Comparison of ENCODE assay signal across 1 cellular context in genomic region chr7:107563761-107564552, GRCh38.
TF ChIP-seq lines count a peak whose summit lies in the region.

TSS of gene COG5 (minus strand) at chr7:107563920. CDS start at chr7:107563896, 24 bp downstream.
TSS of gene DUS4L (plus strand) at chr7:107563971. CDS start at chr7:107567071, 3,100 bp downstream.

TF ChIP-seq in HepG2, 621 proteins besides CTCF, POLR2A, EP300 and RAD21 (continued from another document and continues in another):
- TF ChIP-seq MNT (IDR thresholded peaks at IDR 0.05): no peak; the same call in 1 of the 2 replicates
- TF ChIP-seq DNMT1 (CRISPR knock-in tag; IDR thresholded peaks at IDR 0.05): no peak
- TF ChIP-seq HMGXB4 (CRISPR knock-in tag; IDR thresholded peaks at IDR 0.05; ENCODE audit: borderline replicate concordance in 1 of 2, low read depth in 1 of 2): peak; percentile 78 to 92
- no peak for TF ChIP-seq ZNF256 (CRISPR knock-in tag; conservative IDR thresholded peaks at IDR 0.05)
- peak; percentile 72 for TF ChIP-seq ZHX2 (IDR thresholded peaks at IDR 0.05; ENCODE audit: low read depth)
- no peak for TF ChIP-seq ZHX2 (CRISPR knock-in tag; IDR thresholded peaks at IDR 0.05; ENCODE audit: borderline replicate concordance)
- no peak for TF ChIP-seq ZMAT5 (CRISPR knock-in tag; IDR thresholded peaks at IDR 0.05; ENCODE audit: borderline replicate concordance, low read depth)
- TF ChIP-seq ZNF230 (CRISPR knock-in tag; IDR thresholded peaks at IDR 0.05): peak; percentile 92; the same call in 1 of the 2 replicates
- TF ChIP-seq ZNF143 (CRISPR knock-in tag; IDR thresholded peaks at IDR 0.05): peak; percentile 39
- TF ChIP-seq TERF1 (CRISPR knock-in tag; IDR thresholded peaks at IDR 0.05): no peak
- TF ChIP-seq ZNF556 (CRISPR knock-in tag; IDR thresholded peaks at IDR 0.05; ENCODE audit: borderline replicate concordance): peak; percentile 61; the same call in 1 of the 2 replicates
- TF ChIP-seq ARID2 (CRISPR knock-in tag; IDR thresholded peaks at IDR 0.05; ENCODE audit: borderline replicate concordance): peak; percentile 71; the same call in 1 of the 2 replicates
- TF ChIP-seq ZNF609 (CRISPR knock-in tag; IDR thresholded peaks at IDR 0.05; ENCODE audit: borderline replicate concordance): peak; percentile 42; the same call in 1 of the 2 replicates
- TF ChIP-seq PHF20 (CRISPR knock-in tag; IDR thresholded peaks at IDR 0.05): peak; percentile 95
- TF ChIP-seq ZMAT3 (CRISPR knock-in tag; conservative IDR thresholded peaks at IDR 0.05): peak; percentile 94
- TF ChIP-seq ZFY (CRISPR knock-in tag; IDR thresholded peaks at IDR 0.05): peak; percentile 93
- TF ChIP-seq KMT2B (CRISPR knock-in tag; IDR thresholded peaks at IDR 0.05): peak; percentile 99
- no peak for TF ChIP-seq ZNF414 (CRISPR knock-in tag; IDR thresholded peaks at IDR 0.05)
- TF ChIP-seq ZBTB8A (CRISPR knock-in tag; IDR thresholded peaks at IDR 0.05; ENCODE audit: borderline replicate concordance, low read depth): no peak
- no peak for TF ChIP-seq NCOA5 (CRISPR knock-in tag; IDR thresholded peaks at IDR 0.05)
- peak; percentile 14; the same call in 1 of the 2 replicates for TF ChIP-seq ZMYM3 (CRISPR knock-in tag; IDR thresholded peaks at IDR 0.05)
- peak; percentile 72; the same call in 1 of the 2 replicates for TF ChIP-seq ZZZ3 (CRISPR knock-in tag; IDR thresholded peaks at IDR 0.05; ENCODE audit: borderline replicate concordance)
- no peak for TF ChIP-seq FOXP1 (IDR thresholded peaks at IDR 0.05)
- no peak for TF ChIP-seq FOXP1 (CRISPR knock-in tag; IDR thresholded peaks at IDR 0.05)
- no peak for TF ChIP-seq ZUFSP (CRISPR knock-in tag; IDR thresholded peaks at IDR 0.05; ENCODE audit: borderline replicate concordance)
- no peak; the same call in 1 of the 2 replicates for TF ChIP-seq HCFC1 (IDR thresholded peaks at IDR 0.05; ENCODE audit: low read depth, low read length)
- no peak for TF ChIP-seq CCAR2 (optimal IDR thresholded peaks at IDR 0.05; ENCODE audit: low read depth, low read length)
- no peak; the same call in 1 of the 2 replicates for TF ChIP-seq ZNF451 (CRISPR knock-in tag; IDR thresholded peaks at IDR 0.05)
- TF ChIP-seq FOXK2 (IDR thresholded peaks at IDR 0.05): peak; percentile 65; the same call in 1 of the 2 replicates
- 0 out of 2 replicates have a peak, but pooled peaks have one; percentile 5 for TF ChIP-seq NFYC (CRISPR knock-in tag; IDR thresholded peaks at IDR 0.05)
- no peak for TF ChIP-seq ZNF264 (CRISPR knock-in tag; IDR thresholded peaks at IDR 0.05)
- peak in 1 of 2 experiments; percentile 98; a peak in 2 of 4 replicates for TF ChIP-seq KLF16 (CRISPR knock-in tag; IDR thresholded peaks at IDR 0.05)
- TF ChIP-seq ZNF563 (CRISPR knock-in tag; IDR thresholded peaks at IDR 0.05): peak; percentile 87
- TF ChIP-seq GMEB2 (CRISPR knock-in tag; IDR thresholded peaks at IDR 0.05; ENCODE audit: low read depth): no peak
- peak; percentile 66 for TF ChIP-seq HDAC2 (CRISPR knock-in tag; IDR thresholded peaks at IDR 0.05)
- TF ChIP-seq ZNF570 (CRISPR knock-in tag; IDR thresholded peaks at IDR 0.05; ENCODE audit: borderline replicate concordance): 0 out of 2 replicates have a peak, but pooled peaks have one; percentile 45
- TF ChIP-seq ZBTB14 (CRISPR knock-in tag; IDR thresholded peaks at IDR 0.05): peak; percentile 25; the same call in 1 of the 2 replicates
- TF ChIP-seq RORA (CRISPR knock-in tag; IDR thresholded peaks at IDR 0.05): no peak
- TF ChIP-seq SATB2 (CRISPR knock-in tag; IDR thresholded peaks at IDR 0.05): 0 out of 2 replicates have a peak, but pooled peaks have one; percentile 68
